1 cellular context compared by ENCODE assay signal in the genomic region with DNA sequence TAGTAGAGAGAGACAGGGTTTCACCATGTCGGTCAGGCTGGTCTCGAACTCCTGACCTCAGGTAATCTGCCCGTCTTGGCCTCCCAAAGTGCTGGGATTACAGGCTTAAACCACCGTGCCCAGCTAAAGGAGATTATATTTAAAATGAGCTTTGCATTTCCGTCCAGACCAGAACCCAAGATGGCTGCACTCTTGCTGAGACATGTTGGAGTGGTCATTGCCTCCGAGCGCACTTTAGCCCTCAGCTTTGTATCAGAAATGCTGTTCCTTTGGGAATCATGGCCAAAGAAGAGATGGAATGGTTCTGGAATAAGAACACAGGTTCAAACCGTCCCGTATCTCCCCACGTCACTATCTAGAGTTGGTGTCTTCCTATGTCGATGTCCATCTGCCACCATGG.
TF ChIP-seq lines count a peak whose summit lies in the region.

No MANE protein-coding gene starts in this region.

TF ChIP-seq in K562, 482 proteins besides CTCF, POLR2A, EP300 and RAD21:
- TF ChIP-seq HNRNPLL (IDR thresholded peaks at IDR 0.05; ENCODE audit: low read depth, low read length, poor library complexity, severe bottlenecking) (no peak), ZNF217 (CRISPR knock-in tag; IDR thresholded peaks at IDR 0.05) (no peak), UBTF (IDR thresholded peaks at IDR 0.05; ENCODE audit: borderline replicate concordance in 1 of 2, low read depth in 2 of 2, low read length in 2 of 2) (no peak), RBM39 (optimal IDR thresholded peaks at IDR 0.05; ENCODE audit: low read depth, low read length) (no peak), MCM3 (IDR thresholded peaks at IDR 0.05) (no peak), MTF1 (CRISPR knock-in tag; IDR thresholded peaks at IDR 0.05; ENCODE audit: borderline replicate concordance) (no peak), TOE1 (IDR thresholded peaks at IDR 0.05; ENCODE audit: borderline replicate concordance) (no peak), TOE1 (CRISPR knock-in tag; IDR thresholded peaks at IDR 0.05; ENCODE audit: borderline replicate concordance, low read depth) (no peak), KLF1 (tag; IDR thresholded peaks at IDR 0.05) (no peak), ZNF24 (IDR thresholded peaks at IDR 0.05) (no peak), ZNF780A (CRISPR knock-in tag; IDR thresholded peaks at IDR 0.05) (no peak), HNRNPL (IDR thresholded peaks at IDR 0.05; ENCODE audit: low read depth, low read length) (no peak), NR2C1 (IDR thresholded peaks at IDR 0.05) (no peak), NR2C1 (tag; IDR thresholded peaks at IDR 0.05) (0 out of 2 replicates have a peak, but pooled peaks have one; percentile 12), RBM14 (IDR thresholded peaks at IDR 0.05; ENCODE audit: borderline replicate concordance, insufficient read depth, low read depth, low read length) (no peak), GTF2A2 (tag; IDR thresholded peaks at IDR 0.05) (no peak), PYGO2 (tag; IDR thresholded peaks at IDR 0.05) (no peak), MEF2D (tag; conservative IDR thresholded peaks at IDR 0.05; ENCODE audit: low read depth) (0 out of 2 replicates have a peak, but pooled peaks have one; percentile 31), PTTG1 (tag; IDR thresholded peaks at IDR 0.05; ENCODE audit: low read depth) (peak; percentile 65; the same call in 1 of the 2 replicates), ID3 (CRISPR knock-in tag; IDR thresholded peaks at IDR 0.05) (no peak), ID3 (tag; IDR thresholded peaks at IDR 0.05) (0 out of 2 replicates have a peak, but pooled peaks have one; percentile 42), ZMIZ1 (IDR thresholded peaks at IDR 0.05; ENCODE audit: low read depth in 2 of 2, low read length in 2 of 2) (no peak), EWSR1 (IDR thresholded peaks at IDR 0.05; ENCODE audit: borderline replicate concordance, low read depth, partially characterized antibody) (no peak), MBD1 (CRISPR knock-in tag; IDR thresholded peaks at IDR 0.05) (no peak), PTRF (tag; IDR thresholded peaks at IDR 0.05) (0 out of 2 replicates have a peak, but pooled peaks have one; percentile 21), GATAD2A (IDR thresholded peaks at IDR 0.05) (no peak), GTF2B (IDR thresholded peaks at IDR 0.05; ENCODE audit: extremely low read depth, insufficient read length) (no peak)
- TF ChIP-seq, protein P1, sequence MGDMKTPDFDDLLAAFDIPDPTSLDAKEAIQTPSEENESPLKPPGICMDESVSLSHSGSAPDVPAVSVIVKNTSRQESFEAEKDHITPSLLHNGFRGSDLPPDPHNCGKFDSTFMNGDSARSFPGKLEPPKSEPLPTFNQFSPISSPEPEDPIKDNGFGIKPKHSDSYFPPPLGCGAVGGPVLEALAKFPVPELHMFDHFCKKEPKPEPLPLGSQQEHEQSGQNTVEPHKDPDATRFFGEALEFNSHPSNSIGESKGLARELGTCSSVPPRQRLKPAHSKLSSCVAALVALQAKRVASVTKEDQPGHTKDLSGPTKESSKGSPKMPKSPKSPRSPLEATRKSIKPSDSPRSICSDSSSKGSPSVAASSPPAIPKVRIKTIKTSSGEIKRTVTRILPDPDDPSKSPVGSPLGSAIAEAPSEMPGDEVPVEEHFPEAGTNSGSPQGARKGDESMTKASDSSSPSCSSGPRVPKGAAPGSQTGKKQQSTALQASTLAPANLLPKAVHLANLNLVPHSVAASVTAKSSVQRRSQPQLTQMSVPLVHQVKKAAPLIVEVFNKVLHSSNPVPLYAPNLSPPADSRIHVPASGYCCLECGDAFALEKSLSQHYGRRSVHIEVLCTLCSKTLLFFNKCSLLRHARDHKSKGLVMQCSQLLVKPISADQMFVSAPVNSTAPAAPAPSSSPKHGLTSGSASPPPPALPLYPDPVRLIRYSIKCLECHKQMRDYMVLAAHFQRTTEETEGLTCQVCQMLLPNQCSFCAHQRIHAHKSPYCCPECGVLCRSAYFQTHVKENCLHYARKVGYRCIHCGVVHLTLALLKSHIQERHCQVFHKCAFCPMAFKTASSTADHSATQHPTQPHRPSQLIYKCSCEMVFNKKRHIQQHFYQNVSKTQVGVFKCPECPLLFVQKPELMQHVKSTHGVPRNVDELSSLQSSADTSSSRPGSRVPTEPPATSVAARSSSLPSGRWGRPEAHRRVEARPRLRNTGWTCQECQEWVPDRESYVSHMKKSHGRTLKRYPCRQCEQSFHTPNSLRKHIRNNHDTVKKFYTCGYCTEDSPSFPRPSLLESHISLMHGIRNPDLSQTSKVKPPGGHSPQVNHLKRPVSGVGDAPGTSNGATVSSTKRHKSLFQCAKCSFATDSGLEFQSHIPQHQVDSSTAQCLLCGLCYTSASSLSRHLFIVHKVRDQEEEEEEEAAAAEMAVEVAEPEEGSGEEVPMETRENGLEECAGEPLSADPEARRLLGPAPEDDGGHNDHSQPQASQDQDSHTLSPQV (IDR thresholded peaks at IDR 0.05): peak; percentile 68; the same call in 1 of the 2 replicates
- TF ChIP-seq, protein P2, sequence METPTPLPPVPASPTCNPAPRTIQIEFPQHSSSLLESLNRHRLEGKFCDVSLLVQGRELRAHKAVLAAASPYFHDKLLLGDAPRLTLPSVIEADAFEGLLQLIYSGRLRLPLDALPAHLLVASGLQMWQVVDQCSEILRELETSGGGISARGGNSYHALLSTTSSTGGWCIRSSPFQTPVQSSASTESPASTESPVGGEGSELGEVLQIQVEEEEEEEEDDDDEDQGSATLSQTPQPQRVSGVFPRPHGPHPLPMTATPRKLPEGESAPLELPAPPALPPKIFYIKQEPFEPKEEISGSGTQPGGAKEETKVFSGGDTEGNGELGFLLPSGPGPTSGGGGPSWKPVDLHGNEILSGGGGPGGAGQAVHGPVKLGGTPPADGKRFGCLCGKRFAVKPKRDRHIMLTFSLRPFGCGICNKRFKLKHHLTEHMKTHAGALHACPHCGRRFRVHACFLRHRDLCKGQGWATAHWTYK (CRISPR knock-in tag; IDR thresholded peaks at IDR 0.05): no peak
- TF ChIP-seq, protein P3, sequence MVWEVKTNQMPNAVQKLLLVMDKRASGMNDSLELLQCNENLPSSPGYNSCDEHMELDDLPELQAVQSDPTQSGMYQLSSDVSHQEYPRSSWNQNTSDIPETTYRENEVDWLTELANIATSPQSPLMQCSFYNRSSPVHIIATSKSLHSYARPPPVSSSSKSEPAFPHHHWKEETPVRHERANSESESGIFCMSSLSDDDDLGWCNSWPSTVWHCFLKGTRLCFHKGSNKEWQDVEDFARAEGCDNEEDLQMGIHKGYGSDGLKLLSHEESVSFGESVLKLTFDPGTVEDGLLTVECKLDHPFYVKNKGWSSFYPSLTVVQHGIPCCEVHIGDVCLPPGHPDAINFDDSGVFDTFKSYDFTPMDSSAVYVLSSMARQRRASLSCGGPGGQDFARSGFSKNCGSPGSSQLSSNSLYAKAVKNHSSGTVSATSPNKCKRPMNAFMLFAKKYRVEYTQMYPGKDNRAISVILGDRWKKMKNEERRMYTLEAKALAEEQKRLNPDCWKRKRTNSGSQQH (CRISPR knock-in tag; IDR thresholded peaks at IDR 0.05): no peak
